21 cellular contexts compared by ENCODE assay signal in genomic region chr11:70596091-70596490, GRCh38.
"Had no signal": no experiment of that assay in that cellular context is flagged by ENCODE, and none has a peak within 500 bp of the region (broad histone marks: within the 10 kb centered on the region; RNA-seq: fewer than 3 reads in every experiment).

No MANE protein-coding gene starts in this region.

- ATAC-seq: left lobe of liver; stimulated activated effector memory CD8-positive, alpha-beta T cell treated with anti-CD3 and anti-CD28 coated beads, Interleukin-12 subunit alpha, Interleukin-12 subunit beta, amount 100 ng/mL, for 72 hours had no signal

- H3K4me3 Mint-ChIP-seq: immature natural killer cell; memory B cell; natural killer cell; stimulated activated effector memory CD8-positive, alpha-beta T cell treated with anti-CD3 and anti-CD28 coated beads, Interleukin-12 subunit alpha, Interleukin-12 subunit beta, amount 100 ng/mL, for 72 hours; type B pancreatic cell had no signal

- H3K27me3 Mint-ChIP-seq: progenitor cell of endocrine pancreas, type B pancreatic cell had no signal

- H3K9me3 ChIP-seq: right atrium auricular region, testis, tibial artery had no signal

- H3K36me3 ChIP-seq: right atrium auricular region, tibial artery had no signal

- H2AFZ ChIP-seq: parathyroid adenoma had no signal

- H3K27ac Mint-ChIP-seq: immature natural killer cell; memory B cell; natural killer cell; progenitor cell of endocrine pancreas; stimulated activated effector memory CD8-positive, alpha-beta T cell treated with anti-CD3 and anti-CD28 coated beads, Interleukin-12 subunit alpha, Interleukin-12 subunit beta, amount 100 ng/mL, for 72 hours had no signal

- FAIRE-seq: colon, frontal cortex had no signal

- H3K9me3 Mint-ChIP-seq: immature natural killer cell; memory B cell; natural killer cell; stimulated activated effector memory CD8-positive, alpha-beta T cell treated with anti-CD3 and anti-CD28 coated beads, Interleukin-12 subunit alpha, Interleukin-12 subunit beta, amount 100 ng/mL, for 72 hours; type B pancreatic cell had no signal

- H3K79me2 ChIP-seq: parathyroid adenoma had no signal

- H3K9ac ChIP-seq: parathyroid adenoma had no signal

- H3K27ac ChIP-seq: parathyroid adenoma, right atrium auricular region, testis, tibial artery had no signal

- H3K4me1 Mint-ChIP-seq: memory B cell had no signal

- H3K4me1 ChIP-seq: parathyroid adenoma, right atrium auricular region, tibial artery had no signal

- H3K4me3 ChIP-seq: dorsolateral prefrontal cortex, lung, right atrium auricular region, testis, tibial artery had no signal

- H3K27me3 ChIP-seq: dorsolateral prefrontal cortex, right atrium auricular region, testis had no signal

- DNase-seq: dorsolateral prefrontal cortex; effector CD4-positive, alpha-beta T cell; immature natural killer cell; islet precursor cell; natural killer cell; stimulated activated CD4-positive, alpha-beta T cell treated with anti-CD3 and anti-CD28 coated beads, Interleukin-2, amount 100 ng/mL, for 24 hours; stimulated activated CD4-positive, alpha-beta T cell treated with anti-CD3 and anti-CD28 coated beads, Interleukin-4, amount 100 ng/mL, for 24 hours; stimulated activated naive CD4-positive, alpha-beta T cell treated with Interleukin-2 at 50 U/mL for 16 hours; substantia nigra; testis; tibial artery had no signal
